Comparison of ENCODE assay signal across 8 cellular contexts in the genomic region with DNA sequence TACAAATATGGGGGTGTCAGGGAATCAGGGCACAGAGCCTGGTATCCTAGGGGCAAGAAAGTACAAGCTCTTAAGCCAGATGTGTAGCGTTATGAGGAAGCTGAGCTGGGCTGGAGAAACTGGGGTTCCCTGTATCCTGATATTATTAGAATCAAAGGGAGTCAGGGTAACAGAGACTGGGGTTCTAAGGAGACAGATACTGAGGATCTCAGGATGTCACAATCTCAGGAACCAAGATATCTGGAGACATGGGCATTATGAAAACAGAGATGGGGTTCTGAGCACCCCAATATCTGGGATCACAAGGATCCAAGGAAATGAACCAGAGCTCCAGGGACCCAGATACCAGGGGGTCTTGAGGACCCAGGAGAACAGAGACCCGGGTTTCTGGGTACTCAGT. TPM values are rescaled to one million over a fixed set of nuclear protein-coding genes. Genes with fewer than 3 reads are reported as not detected.
DNase-seq lines count a peak whose midpoint lies in the region; ATAC-seq and TF ChIP-seq lines count a peak whose summit lies in the region.

No MANE protein-coding gene starts in this region.

- CTCF ChIA-PET in T-cell (lab: Charles Lee) = no interaction called here

- H3K27ac ChIP-seq in rectal smooth muscle tissue (ENCODE audit: low read depth, low read length) = peak overlapping the region; percentile 91

- DNase-seq in GM12864 (ENCODE audit: low read depth) (no peak), T-cell (no peak), fibroblast of mammary gland (ENCODE audit: low read depth) (no peak), erythroblast (lab: John Stamatoyannopoulos, UW) (no peak), RPMI8226 (no peak)

- peak overlapping the region; percentile 79 for H3K4me3 ChIP-seq in GM12864 (ENCODE audit: low read depth, low read length)
- peak overlapping the region; percentile 74 for H3K4me3 ChIP-seq in fibroblast of mammary gland (ENCODE audit: control insufficient read depth, low read depth, low read length)
- peak overlapping the region; percentile 84 for H3K4me3 ChIP-seq in rectal smooth muscle tissue (ENCODE audit: low read length)

- no peak for TF ChIP-seq CTCF in GM12864 (IDR thresholded peaks at IDR 0.05; ENCODE audit: low read depth, low read length, missing control alignments)
- TF ChIP-seq CTCF in fibroblast of mammary gland (conservative IDR thresholded peaks at IDR 0.05; ENCODE audit: control insufficient read depth, insufficient read depth, low read depth, low read length) = no peak

- TF ChIP-seq POLR2A in erythroblast (IDR thresholded peaks at IDR 0.05; ENCODE audit: low read length) = no peak

- H3K4me1 ChIP-seq in rectal smooth muscle tissue (ENCODE audit: control insufficient read depth, insufficient read depth, low read length) = peaks cover 32% of the 10 kb centered on the region

- H3K36me3 Mint-ChIP-seq in T-cell = peaks cover 6% of the 10 kb centered on the region

- peak overlapping the region; percentile 82 for H3K9ac ChIP-seq in rectal smooth muscle tissue (ENCODE audit: low read length)

- peaks cover 60 to 81% (median 64%) of the 10 kb centered on the region in 3 donors for H3K4me1 Mint-ChIP-seq in T-cell

- H3K9me3 Mint-ChIP-seq in T-cell = no peaks in the 10 kb centered on the region

- peak overlapping the region; percentile 88 to 94 for H3K27ac Mint-ChIP-seq in T-cell

- peak overlapping the region; percentile 85 to 89 (median 85) for H3K4me3 Mint-ChIP-seq in T-cell

- H3K27me3 ChIP-seq in rectal smooth muscle tissue (ENCODE audit: control insufficient read depth, insufficient read depth, low read length) = no peaks in the 10 kb centered on the region

- POLR2A ChIA-PET in T-cell (lab: Charles Lee) = no interaction called here

- no peak for ATAC-seq in T-cell (replicated peaks in 1 of 4)
- no peak for ATAC-seq in HG02973 (IDR thresholded peaks at IDR 0.05; ENCODE audit: unreplicated experiment)
- ATAC-seq in HG03108 (IDR thresholded peaks at IDR 0.05; ENCODE audit: unreplicated experiment) = no peak

- H3K27me3 Mint-ChIP-seq in T-cell = no peaks in the 10 kb centered on the region

- no peaks in the 10 kb centered on the region for H3K36me3 ChIP-seq in rectal smooth muscle tissue (ENCODE audit: control insufficient read depth, insufficient read depth, low read length)

RNA-seq across cellular contexts. Expression of gene BCL3, which starts 0.8 kb away (rescaled TPM):
- 100 to 1,000 TPM in 1 of 5 donors, 10 to 100 TPM in 4; 18.7 to 103 (median 19.4) TPM for total RNA-seq in T-cell

RNA-seq across cellular contexts. Expression of gene CBLC, which starts 28.4 kb away (rescaled TPM):
- total RNA-seq in T-cell = under 1 TPM in 2 of 5 donors, not detected in 3; 0.25 to 0.30 TPM

RNA-seq across cellular contexts. Expression of gene CEACAM16, which starts 50.4 kb away (rescaled TPM):
- not detected for total RNA-seq in T-cell

RNA-seq across cellular contexts. Expression of gene BCAM, which starts 59.6 kb away (rescaled TPM):
- 1 to 10 TPM in 1 of 5 donors, under 1 TPM in 3, not detected in 1; 0.39 to 1.0 (median 0.87) TPM for total RNA-seq in T-cell
